28 cellular contexts compared by ENCODE assay signal in the genomic region with DNA sequence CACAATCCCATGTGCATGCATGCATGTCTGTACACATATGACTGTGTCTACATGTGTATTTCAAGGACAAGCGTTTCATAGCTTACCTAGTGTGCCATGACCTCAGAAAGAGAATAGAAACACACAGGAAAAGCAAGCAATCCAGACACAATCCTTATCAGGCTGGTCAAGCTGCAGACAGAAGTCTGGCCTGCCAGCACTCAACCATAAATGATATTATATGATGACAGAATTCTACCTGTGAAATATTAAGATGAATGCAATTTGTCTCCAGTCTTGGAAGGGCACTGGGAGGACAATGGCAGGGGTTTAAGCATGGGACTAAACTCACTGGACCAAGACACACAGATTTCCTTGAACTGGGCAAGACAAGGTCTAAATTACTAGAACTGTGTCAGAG.
"Had no signal": no experiment of that assay in that cellular context is flagged by ENCODE, and none has a peak within 500 bp of the region (broad histone marks: within the 10 kb centered on the region; RNA-seq: fewer than 3 reads in every experiment).

No MANE protein-coding gene starts in this region.

- H3K4me1 Mint-ChIP-seq: activated CD4-positive, alpha-beta T cell treated with anti-CD3 and anti-CD28 coated beads for 36 hours; activated CD4-positive, alpha-beta T cell treated with anti-CD3 and anti-CD28 coated beads, Interleukin-2, amount 10 ng/mL, durations not matched to agents 7 days and 5 days; activated naive CD4-positive, alpha-beta T cell treated with anti-CD3 and anti-CD28 coated beads, Interleukin-2, amount 50 U/mL, for 24 hours; activated naive CD8-positive, alpha-beta T cell treated with anti-CD3 and anti-CD28 coated beads, Interleukin-2, amount 10 ng/mL, durations not matched to agents 7 days and 5 days had no signal

- H3K4me3 Mint-ChIP-seq: activated CD4-positive, alpha-beta T cell treated with anti-CD3 and anti-CD28 coated beads for 36 hours; activated CD4-positive, alpha-beta T cell treated with anti-CD3 and anti-CD28 coated beads, Interleukin-2, amount 10 ng/mL, durations not matched to agents 7 days and 5 days; activated CD8-positive, alpha-beta T cell treated with anti-CD3 and anti-CD28 coated beads, Interleukin-2, amount 10 ng/mL, durations not matched to agents 7 days and 5 days; activated naive CD4-positive, alpha-beta T cell treated with anti-CD3 and anti-CD28 coated beads, Interleukin-2, amount 50 U/mL, for 24 hours; activated naive CD8-positive, alpha-beta T cell treated with anti-CD3 and anti-CD28 coated beads, Interleukin-2, amount 10 ng/mL, durations not matched to agents 7 days and 5 days; activated T-cell treated with anti-CD3 and anti-CD28 coated beads, Interleukin-2, amount 50 U/mL, for 24 hours; T-helper 1 cell treated with Interleukin-12 subunit alpha and Interleukin-12 subunit beta and Interleukin-4 antibody, amounts not matched to agents 30 μg/mL and 1 μg/mL, for 36 hours; T-helper 2 cell treated with Interferon-gamma antibody and Interleukin-4, amounts not matched to agents 5 μg/mL and 100 μg/mL, for 36 hours had no signal

- H3K9me3 ChIP-seq: ascending aorta had no signal

- H3K36me3 Mint-ChIP-seq: activated naive CD4-positive, alpha-beta T cell treated with anti-CD3 and anti-CD28 coated beads, Interleukin-2, amount 50 U/mL, for 24 hours; activated naive CD8-positive, alpha-beta T cell treated with anti-CD3 and anti-CD28 coated beads, Interleukin-2, amount 10 ng/mL, durations not matched to agents 7 days and 5 days had no signal

- H3K27me3 ChIP-seq: ascending aorta had no signal

- H2AFZ ChIP-seq: PC-9 had no signal

- H3K9me3 Mint-ChIP-seq: activated CD4-positive, alpha-beta T cell treated with anti-CD3 and anti-CD28 coated beads, Interleukin-2, amount 10 ng/mL, durations not matched to agents 7 days and 5 days; activated naive CD4-positive, alpha-beta T cell treated with anti-CD3 and anti-CD28 coated beads, Interleukin-2, amount 50 U/mL, for 24 hours; activated naive CD8-positive, alpha-beta T cell treated with anti-CD3 and anti-CD28 coated beads, Interleukin-2, amount 10 ng/mL, durations not matched to agents 7 days and 5 days; activated T-cell treated with anti-CD3 and anti-CD28 coated beads, Interleukin-2, amount 50 U/mL, for 24 hours; activated T-helper 2 cell treated with anti-CD3 and anti-CD28 coated beads, Interferon-gamma antibody, Interleukin-2, Interleukin-4, amounts not matched to agents 10 μg/mL and 5 μg/mL and 100 μg/mL, durations not matched to agents 14 hours and 24 hours and 36 hours; T-helper 1 cell treated with Interleukin-12 subunit alpha and Interleukin-12 subunit beta and Interleukin-4 antibody, amounts not matched to agents 30 μg/mL and 1 μg/mL, for 36 hours; T-helper 2 cell treated with Interferon-gamma antibody and Interleukin-4, amounts not matched to agents 5 μg/mL and 100 μg/mL, for 36 hours had no signal

- H3K27ac ChIP-seq: ascending aorta, PC-9, RWPE1 had no signal

- H3K4me1 ChIP-seq: ascending aorta had no signal

- H3K27ac Mint-ChIP-seq: activated CD4-positive, alpha-beta T cell treated with anti-CD3 and anti-CD28 coated beads for 36 hours; activated CD4-positive, alpha-beta T cell treated with anti-CD3 and anti-CD28 coated beads, Interleukin-2, amount 10 ng/mL, durations not matched to agents 7 days and 5 days; activated CD8-positive, alpha-beta T cell treated with anti-CD3 and anti-CD28 coated beads, Interleukin-2, amount 10 ng/mL, durations not matched to agents 7 days and 5 days; activated naive CD4-positive, alpha-beta T cell treated with anti-CD3 and anti-CD28 coated beads, Interleukin-2, amount 50 U/mL, for 24 hours; activated naive CD8-positive, alpha-beta T cell treated with anti-CD3 and anti-CD28 coated beads, Interleukin-2, amount 10 ng/mL, durations not matched to agents 7 days and 5 days; activated T-cell treated with anti-CD3 and anti-CD28 coated beads, Interleukin-2, amount 50 U/mL, for 24 hours; activated T-helper 2 cell treated with anti-CD3 and anti-CD28 coated beads, Interferon-gamma antibody, Interleukin-2, Interleukin-4, amounts not matched to agents 10 μg/mL and 5 μg/mL and 100 μg/mL, durations not matched to agents 14 hours and 24 hours and 36 hours; T-helper 1 cell treated with Interleukin-12 subunit alpha and Interleukin-12 subunit beta and Interleukin-4 antibody, amounts not matched to agents 30 μg/mL and 1 μg/mL, for 36 hours; T-helper 2 cell treated with Interferon-gamma antibody and Interleukin-4, amounts not matched to agents 5 μg/mL and 100 μg/mL, for 36 hours had no signal

- ATAC-seq: activated CD4-positive, alpha-beta T cell treated with anti-CD3 and anti-CD28 coated beads for 36 hours; activated CD8-positive, alpha-beta T cell treated with anti-CD3 and anti-CD28 coated beads, Interleukin-2, amount 10 ng/mL, durations not matched to agents 7 days and 5 days had no signal

- H3K27me3 Mint-ChIP-seq: activated CD4-positive, alpha-beta T cell treated with anti-CD3 and anti-CD28 coated beads for 36 hours; activated CD4-positive, alpha-beta T cell treated with anti-CD3 and anti-CD28 coated beads, Interleukin-2, amount 10 ng/mL, durations not matched to agents 7 days and 5 days; activated naive CD8-positive, alpha-beta T cell treated with anti-CD3 and anti-CD28 coated beads, Interleukin-2, amount 10 ng/mL, durations not matched to agents 7 days and 5 days had no signal

- H3K36me3 ChIP-seq: ascending aorta had no signal

- DNase-seq: activated CD4-positive, alpha-beta T cell treated with anti-CD3 and anti-CD28 coated beads for 36 hours; activated CD4-positive, alpha-beta T cell treated with anti-CD3 and anti-CD28 coated beads, Interleukin-2, amount 10 ng/mL, durations not matched to agents 7 days and 5 days; activated CD4-positive, alpha-beta T cell treated with anti-CD3 and anti-CD28 coated beads, Interleukin-2, amount 50 U/mL, for 48 hours; activated CD8-positive, alpha-beta T cell treated with anti-CD3 and anti-CD28 coated beads, Interleukin-2, amount 10 ng/mL, durations not matched to agents 7 days and 5 days; activated gamma-delta T cell; activated naive CD4-positive, alpha-beta T cell treated with Interleukin-2 at 50 U/mL for 16 hours; activated naive CD8-positive, alpha-beta T cell treated with anti-CD3 and anti-CD28 coated beads, Interleukin-2, amount 10 ng/mL, durations not matched to agents 7 days and 5 days; activated T-cell treated with anti-CD3 and anti-CD28 coated beads, Interleukin-2, amount 50 U/mL, for 24 hours; amygdala; Karpas-422; KBM-7; NCI-H1092; NCI-H146; NCI-H187; NCI-H2029 treated with DMSO at 0.1 percent for 48 hours; NCI-H2107; NCI-H345; NCI-H526; NCI-H748 treated with DMSO at 0.1 percent for 48 hours; NK-92 treated with Interleukin-12 subunit alpha and Interleukin-12 subunit beta, amount 100 ng/mL, for 24 hours; PC-9; SIG-M5 had no signal

- H3K4me3 ChIP-seq: ascending aorta, PC-9 had no signal
